8 cellular contexts compared by ENCODE assay signal in the genomic region with DNA sequence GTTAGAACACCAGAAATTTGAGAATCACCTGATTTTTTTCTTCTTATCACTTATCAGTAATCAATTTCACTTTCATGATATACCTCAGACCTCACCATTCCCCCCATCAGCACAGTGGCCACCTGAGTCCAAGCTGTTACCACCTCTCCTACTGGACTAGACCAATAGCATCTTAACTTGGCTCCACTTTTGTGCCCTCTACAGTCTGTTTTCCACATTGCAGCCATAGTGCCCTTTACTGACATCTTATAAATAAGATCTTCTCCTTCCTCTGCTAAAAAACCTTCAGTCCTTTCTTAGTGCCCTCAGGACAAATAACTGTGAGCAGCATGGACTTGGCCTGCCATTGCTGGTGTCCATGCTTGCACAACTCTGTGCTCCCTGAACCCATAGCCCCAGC.
DNase-seq lines count a peak whose midpoint lies in the region; ATAC-seq and TF ChIP-seq lines count a peak whose summit lies in the region.

No MANE protein-coding gene starts in this region.

- H3K36me3 ChIP-seq in OCI-LY7 (ENCODE audit: insufficient read depth, low read length) = no peaks in the 10 kb centered on the region
- no peaks in the 10 kb centered on the region for H3K36me3 ChIP-seq in esophagus muscularis mucosa

- peak; percentile 72 for ATAC-seq in GM19043 (IDR thresholded peaks at IDR 0.05; ENCODE audit: low read depth, unreplicated experiment)
- peak; percentile 69 for ATAC-seq in HG03064 (IDR thresholded peaks at IDR 0.05; ENCODE audit: low read depth, unreplicated experiment)

- TF ChIP-seq EP300 in esophagus muscularis mucosa (IDR thresholded peaks at IDR 0.05) = no peak

- no peak overlapping the region for H3K4me3 ChIP-seq in OCI-LY7 (ENCODE audit: low read depth, low read length, poor library complexity, severe bottlenecking)
- H3K4me3 ChIP-seq in esophagus muscularis mucosa = no peak overlapping the region

- DNase-seq in ELR (ENCODE audit: low read depth) = peak; percentile 48
- peak; percentile 11 for DNase-seq in OCI-LY7 (ENCODE audit: low spot score)
- DNase-seq in esophagus muscularis mucosa (ENCODE audit: extremely low spot score) = no peak
- DNase-seq in stimulated activated CD8-positive, alpha-beta memory T cell treated with anti-CD3 and anti-CD28 coated beads, Interleukin-4, amount 100 ng/mL, for 48 hours = peak; percentile 29
- DNase-seq in activated T-cell treated with anti-CD3 and anti-CD28 coated beads, Interleukin-2, amount 50 U/mL, for 1 hour = no peak
- no peak for DNase-seq in GOT3 (lab: John Stamatoyannopoulos, UW)

- intact Hi-C loops in OCI-LY7 (cut with micrococcal nuclease; ENCODE audit: unreplicated experiment) = loop anchor here (5.0 kb wide), 1 partner anchor 139 kb away; no protein-coding TSS in a partner anchor
- intact Hi-C loops in esophagus muscularis mucosa (cut with DNase I) = loop anchor here (2.0 kb wide), 1 partner anchor 142 kb away; no protein-coding TSS in a partner anchor

- TF ChIP-seq POLR2A in esophagus muscularis mucosa (IDR thresholded peaks at IDR 0.05; ENCODE audit: low read depth) = no peak

- POLR2A ChIA-PET in OCI-LY7 (lab: Charles Lee) = no interaction called here

- CTCF ChIA-PET in OCI-LY7 (lab: Charles Lee; ENCODE audit: unreplicated experiment) = no interaction called here

- H3K4me1 ChIP-seq in OCI-LY7 (ENCODE audit: insufficient read depth, low read length, poor library complexity, severe bottlenecking) (no peaks in the 10 kb centered on the region), esophagus muscularis mucosa (peaks cover 13 to 29% (median 20%) of the 10 kb centered on the region in 4 donors)

- H4K20me1 ChIP-seq in OCI-LY7 (ENCODE audit: insufficient read depth, low read length) = no peaks in the 10 kb centered on the region

- no peaks in the 10 kb centered on the region for H3K79me2 ChIP-seq in OCI-LY7 (ENCODE audit: insufficient read depth, low read depth, low read length)

- no TSS peak for BruUV-seq in OCI-LY7 (replicated peaks; lab: Mats Ljungman, UMichigan)

- no peak overlapping the region for H2AFZ ChIP-seq in OCI-LY7 (ENCODE audit: low read length)

- peak; percentile 70 for TF ChIP-seq CTCF in OCI-LY7 (conservative IDR thresholded peaks at IDR 0.05; ENCODE audit: low read length)
- TF ChIP-seq CTCF in esophagus muscularis mucosa (IDR thresholded peaks at IDR 0.05) = peak in 2 of 3 experiments; percentile 18 to 36

- H3K27me3 ChIP-seq in esophagus muscularis mucosa = no peaks in the 10 kb centered on the region

- H3K27ac ChIP-seq in OCI-LY7 (ENCODE audit: low read depth, low read length, poor library complexity, severe bottlenecking) (no peak overlapping the region), esophagus muscularis mucosa (replicated peaks in 1 of 4) (no peak overlapping the region)

- H3K9me3 ChIP-seq in OCI-LY7 (ENCODE audit: low read length) = no peaks in the 10 kb centered on the region
- H3K9me3 ChIP-seq in esophagus muscularis mucosa = no peaks in the 10 kb centered on the region

- H3K4me2 ChIP-seq in OCI-LY7 (ENCODE audit: low read length) = no peak overlapping the region

- no peaks in the 10 kb centered on the region for H3K9me2 ChIP-seq in OCI-LY7 (ENCODE audit: insufficient read depth, low read length)

Comparison
In these comparisons a context has a peak if more than half of its experiments do, and no peak if none do; other contexts are left out.
1. DNase-seq: peak in ELR (single experiment), OCI-LY7 (single experiment) and stimulated activated CD8-positive, alpha-beta memory T cell treated with anti-CD3 and anti-CD28 coated beads, Interleukin-4, amount 100 ng/mL, for 48 hours (single experiment); none in esophagus muscularis mucosa (single experiment), activated T-cell treated with anti-CD3 and anti-CD28 coated beads, Interleukin-2, amount 50 U/mL, for 1 hour (single experiment) and GOT3 (single experiment).